In the genomic region with DNA sequence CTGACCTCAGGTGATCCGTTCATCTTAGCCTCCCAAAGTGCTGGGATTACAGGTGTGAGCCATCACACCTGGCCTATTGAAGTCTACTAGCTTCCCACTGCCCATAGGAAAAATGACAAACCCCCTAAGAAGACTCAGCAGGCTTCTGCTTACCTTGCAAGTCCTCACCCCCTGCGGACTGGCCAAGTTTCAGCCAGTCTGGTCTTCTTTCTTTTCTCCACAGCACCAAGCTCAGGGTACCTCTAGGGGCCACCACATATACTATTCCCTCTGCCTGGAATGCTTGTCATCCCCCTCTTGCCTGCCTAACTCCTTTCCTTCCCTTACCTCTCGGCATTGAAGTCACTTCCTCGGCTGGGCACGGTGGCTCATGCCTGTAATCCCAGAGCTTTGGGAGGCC, we compare ENCODE assay signal across 23 cellular contexts.
"Had no signal": no experiment of that assay in that cellular context is flagged by ENCODE, and none has a peak within 500 bp of the region (broad histone marks: within the 10 kb centered on the region; RNA-seq: fewer than 3 reads in every experiment).

No MANE protein-coding gene starts in this region.

- H3K4me1 Mint-ChIP-seq: immature natural killer cell had no signal

- DNase-seq: effector CD8-positive, alpha-beta T cell; foreskin keratinocyte; heart right ventricle; hippocampal formation; immature natural killer cell; islet precursor cell; left ventricle myocardium superior; lower lobe of right lung; natural killer cell; occipital lobe; ovary; psoas muscle; right cardiac atrium; sigmoid colon; stimulated activated CD4-positive, alpha-beta T cell treated with anti-CD3 and anti-CD28 coated beads, Interleukin-2, amount 100 ng/mL, for 24 hours; stimulated activated CD4-positive, alpha-beta T cell treated with anti-CD3 and anti-CD28 coated beads, Interleukin-4, amount 100 ng/mL, for 24 hours; stimulated activated naive CD4-positive, alpha-beta T cell treated with Interleukin-2 at 50 U/mL for 16 hours; stomach; thyroid gland; trophoblast cell had no signal

- H3K36me3 Mint-ChIP-seq: immature natural killer cell; natural killer cell; stimulated activated effector memory CD8-positive, alpha-beta T cell treated with anti-CD3 and anti-CD28 coated beads, Interleukin-12 subunit alpha, Interleukin-12 subunit beta, amount 100 ng/mL, for 72 hours had no signal

- ATAC-seq: foreskin keratinocyte; gastroesophageal sphincter; heart right ventricle; left ventricle myocardium superior; lower lobe of right lung; natural killer cell; psoas muscle; right cardiac atrium; stimulated activated effector memory CD8-positive, alpha-beta T cell treated with anti-CD3 and anti-CD28 coated beads, Interleukin-12 subunit alpha, Interleukin-12 subunit beta, amount 100 ng/mL, for 72 hours had no signal

- H3K9me3 Mint-ChIP-seq: dendritic cell treated with granulocyte-macrophage colony-stimulating factor and Interleukin-4, amounts not matched to agents 40 ng/mL and 50 ng/mL, for 4 days; immature natural killer cell; natural killer cell; stimulated activated effector memory CD8-positive, alpha-beta T cell treated with anti-CD3 and anti-CD28 coated beads, Interleukin-12 subunit alpha, Interleukin-12 subunit beta, amount 100 ng/mL, for 72 hours had no signal

- H3K4me3 Mint-ChIP-seq: dendritic cell treated with granulocyte-macrophage colony-stimulating factor and Interleukin-4, amounts not matched to agents 40 ng/mL and 50 ng/mL, for 4 days; immature natural killer cell; natural killer cell; stimulated activated effector memory CD8-positive, alpha-beta T cell treated with anti-CD3 and anti-CD28 coated beads, Interleukin-12 subunit alpha, Interleukin-12 subunit beta, amount 100 ng/mL, for 72 hours had no signal

- H3K27ac Mint-ChIP-seq: dendritic cell treated with granulocyte-macrophage colony-stimulating factor and Interleukin-4, amounts not matched to agents 40 ng/mL and 50 ng/mL, for 4 days; immature natural killer cell; natural killer cell; stimulated activated effector memory CD8-positive, alpha-beta T cell treated with anti-CD3 and anti-CD28 coated beads, Interleukin-12 subunit alpha, Interleukin-12 subunit beta, amount 100 ng/mL, for 72 hours had no signal
